Comparison of ENCODE assay signal across 8 cellular contexts in genomic region chr1:157377216-157377821, GRCh38.
DNase-seq lines count a peak whose midpoint lies in the region; ATAC-seq and TF ChIP-seq lines count a peak whose summit lies in the region.

No MANE protein-coding gene starts in this region.

- ATAC-seq in GM21367 (IDR thresholded peaks at IDR 0.05; ENCODE audit: unreplicated experiment) (no peak), HG03097 (IDR thresholded peaks at IDR 0.05; ENCODE audit: low FRiP score, unreplicated experiment) (no peak)

- H3K4me3 Mint-ChIP-seq in activated naive CD4-positive, alpha-beta T cell treated with anti-CD3 and anti-CD28 coated beads, Interleukin-2, amount 10 ng/mL, durations not matched to agents 7 days and 5 days, result no peak overlapping the region

- no peaks in the 10 kb centered on the region for H3K4me1 Mint-ChIP-seq in activated naive CD4-positive, alpha-beta T cell treated with anti-CD3 and anti-CD28 coated beads, Interleukin-2, amount 10 ng/mL, durations not matched to agents 7 days and 5 days

- CTCF ChIA-PET in activated naive CD4-positive, alpha-beta T cell treated with anti-CD3 and anti-CD28 coated beads, Interleukin-2, amount 10 ng/mL, durations not matched to agents 7 days and 5 days (lab: Charles Lee), result interaction anchor here (0.8 to 1.2 kb wide), 3 partner anchors 19 to 112 kb away, joined by 3 read pairs; no protein-coding TSS in a partner anchor

- no peaks in the 10 kb centered on the region for H3K27me3 ChIP-seq in kidney epithelial cell (ENCODE audit: control insufficient read depth, insufficient read depth, low read length)

- in situ Hi-C loops in G401 (cut with HindIII; ENCODE audit: low sequenced_read_pairs), result no loop called here

- H3K4me3 ChIP-seq in kidney epithelial cell (ENCODE audit: low read depth, low read length), result no peak overlapping the region

- TF ChIP-seq CTCF in kidney epithelial cell (IDR thresholded peaks at IDR 0.05; ENCODE audit: insufficient read depth, low read length, poor library complexity, severe bottlenecking), result peak; percentile 67

- no peaks in the 10 kb centered on the region for H3K36me3 Mint-ChIP-seq in activated naive CD4-positive, alpha-beta T cell treated with anti-CD3 and anti-CD28 coated beads, Interleukin-2, amount 10 ng/mL, durations not matched to agents 7 days and 5 days

- no peaks in the 10 kb centered on the region for H3K36me3 ChIP-seq in kidney epithelial cell (ENCODE audit: control insufficient read depth, insufficient read depth, low read length)

- peaks cover 28% of the 10 kb centered on the region for H3K27me3 Mint-ChIP-seq in activated naive CD4-positive, alpha-beta T cell treated with anti-CD3 and anti-CD28 coated beads, Interleukin-2, amount 10 ng/mL, durations not matched to agents 7 days and 5 days

- peak; percentile 39 for DNase-seq in activated naive CD4-positive, alpha-beta T cell treated with anti-CD3 and anti-CD28 coated beads, Interleukin-2, amount 10 ng/mL, durations not matched to agents 7 days and 5 days
- DNase-seq in activated naive CD4-positive, alpha-beta T cell (lab: John Stamatoyannopoulos, UW), result no peak
- DNase-seq in MV-4-11 (lab: John Stamatoyannopoulos, UW) (peak; percentile 26), UCSD-AML1 (lab: John Stamatoyannopoulos, UW; ENCODE audit: unreplicated experiment) (peak; percentile 69), kidney epithelial cell (ENCODE audit: low read depth) (no peak), G401 (ENCODE audit: low spot score) (no peak)

- H3K27ac Mint-ChIP-seq in activated naive CD4-positive, alpha-beta T cell treated with anti-CD3 and anti-CD28 coated beads, Interleukin-2, amount 10 ng/mL, durations not matched to agents 7 days and 5 days, result no peak overlapping the region

- no peaks in the 10 kb centered on the region for H3K9me3 Mint-ChIP-seq in activated naive CD4-positive, alpha-beta T cell treated with anti-CD3 and anti-CD28 coated beads, Interleukin-2, amount 10 ng/mL, durations not matched to agents 7 days and 5 days

Comparison
In these comparisons a context has a peak if more than half of its experiments do, and no peak if none do; other contexts are left out.
1. DNase-seq: peak in activated naive CD4-positive, alpha-beta T cell treated with anti-CD3 and anti-CD28 coated beads, Interleukin-2, amount 10 ng/mL, durations not matched to agents 7 days and 5 days (single experiment), MV-4-11 (single experiment) and UCSD-AML1 (single experiment); none in activated naive CD4-positive, alpha-beta T cell (0 of 4), kidney epithelial cell (single experiment) and G401 (single experiment).